8 cellular contexts compared by ENCODE assay signal in the genomic region with DNA sequence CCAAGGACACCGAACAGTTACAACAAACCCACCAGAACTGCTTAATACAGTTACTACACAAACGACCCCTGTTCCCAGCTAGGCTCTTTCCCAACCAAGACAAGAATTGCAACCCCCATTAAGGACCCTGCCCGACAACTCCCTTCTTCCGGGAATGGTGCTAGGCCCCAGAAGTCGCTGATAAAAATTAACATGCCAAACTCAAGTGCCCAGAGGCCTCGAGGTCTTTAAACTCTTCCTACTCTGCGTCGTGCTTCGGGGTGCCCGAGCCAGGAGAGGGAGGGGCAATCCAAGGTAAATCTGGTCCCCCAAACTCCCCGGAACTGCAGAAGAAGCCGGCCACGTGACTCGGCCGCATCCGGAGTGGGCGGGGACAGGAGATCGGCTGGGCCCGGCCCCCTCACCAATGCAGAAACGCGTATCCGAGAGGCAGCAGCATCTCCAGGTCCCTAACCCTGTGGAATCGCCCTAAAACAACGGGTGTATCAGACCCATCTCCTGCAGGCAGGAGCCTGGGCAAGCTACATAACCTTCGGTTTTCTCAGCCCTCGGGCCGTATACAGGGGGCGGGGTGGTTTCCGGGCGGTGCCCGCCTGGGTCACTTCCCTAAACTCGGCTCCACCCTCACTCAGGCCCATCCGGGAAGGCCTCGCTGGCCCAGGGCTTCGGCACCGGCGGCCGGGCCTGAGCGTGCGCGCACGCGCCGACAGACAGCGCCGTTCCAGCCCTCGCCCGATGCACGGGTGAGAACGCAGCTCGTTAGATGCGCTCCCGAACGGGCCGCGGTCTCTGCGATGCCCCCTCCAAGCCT. TPM values are rescaled to one million over a fixed set of nuclear protein-coding genes. Genes with fewer than 3 reads are reported as not detected.
DNase-seq lines count a peak whose midpoint lies in the region; ATAC-seq and TF ChIP-seq lines count a peak whose summit lies in the region.

No MANE protein-coding gene starts in this region.

- H3K9me3 Mint-ChIP-seq in T-helper 1 cell treated with Interleukin-12 subunit alpha and Interleukin-12 subunit beta and Interleukin-4 antibody, amounts not matched to agents 30 μg/mL and 1 μg/mL, for 36 hours = peaks cover 2% of the 10 kb centered on the region

- H3K36me3 Mint-ChIP-seq in T-helper 1 cell treated with Interleukin-12 subunit alpha and Interleukin-12 subunit beta and Interleukin-4 antibody, amounts not matched to agents 30 μg/mL and 1 μg/mL, for 36 hours (ENCODE audit: low read depth) = peaks cover 40% of the 10 kb centered on the region

- peaks cover 47% of the 10 kb centered on the region for H3K36me3 ChIP-seq in right atrium auricular region
- H3K36me3 ChIP-seq in psoas muscle (ENCODE audit: insufficient read depth in 1 of 2, low read depth in 1 of 2) = peaks cover 7 to 47% of the 10 kb centered on the region in 2 donors
- peaks cover 5% of the 10 kb centered on the region for H3K36me3 ChIP-seq in urinary bladder (ENCODE audit: insufficient read depth)

- H3K4me3 ChIP-seq in right atrium auricular region = peak overlapping the region; percentile 98 to 100
- peak overlapping the region; percentile 100 for H3K4me3 ChIP-seq in psoas muscle
- peak overlapping the region; percentile 91 for H3K4me3 ChIP-seq in urinary bladder (ENCODE audit: low read depth, low read length)

- ATAC-seq in GM19324 (IDR thresholded peaks at IDR 0.05; ENCODE audit: low FRiP score, unreplicated experiment) (peak; percentile 38), psoas muscle (peak; percentile 13 to 36 (median 22))

- H3K27me3 ChIP-seq in right atrium auricular region = no peaks in the 10 kb centered on the region
- no peaks in the 10 kb centered on the region for H3K27me3 ChIP-seq in psoas muscle (ENCODE audit: insufficient read depth in 3 of 3, low read length in 2 of 3)

- peak overlapping the region; percentile 94 for H3K4me3 Mint-ChIP-seq in T-helper 1 cell treated with Interleukin-12 subunit alpha and Interleukin-12 subunit beta and Interleukin-4 antibody, amounts not matched to agents 30 μg/mL and 1 μg/mL, for 36 hours

- no peak for TF ChIP-seq CTCF in C4-2B (conservative IDR thresholded peaks at IDR 0.05)
- no peak for TF ChIP-seq CTCF in right atrium auricular region (IDR thresholded peaks at IDR 0.05)
- no peak for TF ChIP-seq CTCF in psoas muscle (IDR thresholded peaks at IDR 0.05)

- H3K27me3 Mint-ChIP-seq in T-helper 1 cell treated with Interleukin-12 subunit alpha and Interleukin-12 subunit beta and Interleukin-4 antibody, amounts not matched to agents 30 μg/mL and 1 μg/mL, for 36 hours (ENCODE audit: low read depth) = no peaks in the 10 kb centered on the region

- H3K4me1 ChIP-seq in right atrium auricular region (peaks cover 0 to 45% of the 10 kb centered on the region in 2 donors), psoas muscle (peaks cover 17% of the 10 kb centered on the region), urinary bladder (ENCODE audit: insufficient read depth) (no peaks in the 10 kb centered on the region)

- H3K4me1 Mint-ChIP-seq in T-helper 1 cell treated with Interleukin-12 subunit alpha and Interleukin-12 subunit beta and Interleukin-4 antibody, amounts not matched to agents 30 μg/mL and 1 μg/mL, for 36 hours (ENCODE audit: low read depth) = peaks cover 48% of the 10 kb centered on the region

- intact Hi-C loops in psoas muscle (cut with DNase I) = loop anchor here in 1 of 2 donors (1.0 kb wide), 1 partner anchor 62 kb away; a partner anchor contains a TSS

- H3K27ac ChIP-seq in C4-2B (peak overlapping the region; percentile 98), right atrium auricular region (peak overlapping the region; percentile 96), psoas muscle (peak overlapping the region; percentile 99), urinary bladder (ENCODE audit: low read depth) (peak overlapping the region; percentile 93)

- WGBS in psoas muscle, 3 donors = 2% methylated on average over 52 to 57 of the region's 57 CpGs
- WGBS in urinary bladder = 1% methylated on average over 57 of the region's 57 CpGs

- peak overlapping the region; percentile 86 for H3K27ac Mint-ChIP-seq in T-helper 1 cell treated with Interleukin-12 subunit alpha and Interleukin-12 subunit beta and Interleukin-4 antibody, amounts not matched to agents 30 μg/mL and 1 μg/mL, for 36 hours

- no peaks in the 10 kb centered on the region for H3K9me3 ChIP-seq in right atrium auricular region
- no peaks in the 10 kb centered on the region for H3K9me3 ChIP-seq in psoas muscle

- DNase-seq in KG1 (lab: John Stamatoyannopoulos, UW) = peak; percentile 74
- DNase-seq in amniotic epithelial cell (ENCODE audit: low read depth) = peak; percentile 55
- peak; percentile 84 for DNase-seq in right atrium auricular region (ENCODE audit: low spot score)
- DNase-seq in psoas muscle = peak; percentile 82 to 90

RNA-seq across cellular contexts. Expression of a gene that starts 1.1 kb away (rescaled TPM):
- total RNA-seq in right atrium auricular region (100 to 1,000 TPM; 365 to 493 TPM), psoas muscle (100 to 1,000 TPM; 175 to 388 (median 238) TPM), urinary bladder (231 TPM)
- polyA plus RNA-seq in psoas muscle (100 to 1,000 TPM; 190 to 843 (median 225) TPM), urinary bladder (728 TPM)

RNA-seq across cellular contexts. Expression of a gene that starts 3.3 kb away (rescaled TPM):
- 10 to 100 TPM; 23.4 to 26.3 TPM for total RNA-seq in right atrium auricular region
- 10 to 100 TPM; 28.0 to 35.6 (median 31.4) TPM for total RNA-seq in psoas muscle
- 10 to 100 TPM; 32.5 to 55.3 (median 44.4) TPM for polyA plus RNA-seq in psoas muscle
- 38.2 TPM for total RNA-seq in urinary bladder
- polyA plus RNA-seq in urinary bladder = 65.4 TPM

RNA-seq across cellular contexts. Expression of a gene that starts 15.7 kb away (rescaled TPM):
- 100 to 1,000 TPM; 117 to 156 TPM for total RNA-seq in right atrium auricular region
- total RNA-seq in psoas muscle = 10 to 100 TPM; 20.8 to 46.6 (median 31.3) TPM
- polyA plus RNA-seq in psoas muscle = 10 to 100 TPM; 14.8 to 20.8 (median 18.5) TPM
- 43.3 TPM for total RNA-seq in urinary bladder
- polyA plus RNA-seq in urinary bladder = 120 TPM

RNA-seq across cellular contexts. Expression of a gene that starts 22.7 kb away (rescaled TPM):
- total RNA-seq in right atrium auricular region (1 to 10 TPM in 1 of 2 donors, under 1 TPM in 1; 0.39 to 1.1 TPM), psoas muscle (under 1 TPM; 0.22 to 0.64 (median 0.37) TPM), urinary bladder (2.7 TPM)
- polyA plus RNA-seq in psoas muscle (under 1 TPM; 0.08 to 0.91 (median 0.22) TPM), urinary bladder (0.98 TPM)

RNA-seq across cellular contexts. Expression of a gene that starts 23.1 kb away (rescaled TPM):
- total RNA-seq in right atrium auricular region (under 1 TPM; 0.20 to 0.37 TPM), psoas muscle (not detected), urinary bladder (0.85 TPM)
- polyA plus RNA-seq in psoas muscle (under 1 TPM in 2 of 3 donors, not detected in 1; 0.05 to 0.20 TPM), urinary bladder (2.0 TPM)

Comparison
In these comparisons a context has a peak if more than half of its experiments do, and no peak if none do; other contexts are left out.
1. Peak in every context shown above with its lines: DNase-seq, ATAC-seq, H3K4me3 ChIP-seq and H3K27ac ChIP-seq.